In genomic region chr1:8880068-8880676, GRCh38 we compare ENCODE assay signal across 1 cellular context.
TF ChIP-seq lines count a peak whose summit lies in the region.

No MANE protein-coding gene starts in this region.

TF ChIP-seq in K562, 482 proteins besides CTCF, POLR2A, EP300 and RAD21 (continued from another document):
- TF ChIP-seq GMEB1 (CRISPR knock-in tag; IDR thresholded peaks at IDR 0.05) = no peak
- no peak for TF ChIP-seq ELK1 (CRISPR knock-in tag; IDR thresholded peaks at IDR 0.05)
- peak; percentile 21 for TF ChIP-seq HNRNPLL (IDR thresholded peaks at IDR 0.05; ENCODE audit: low read depth, low read length, poor library complexity, severe bottlenecking)
- peak; percentile 81 for TF ChIP-seq HMBOX1 (IDR thresholded peaks at IDR 0.05)
- no peak for TF ChIP-seq USF2 (CRISPR knock-in tag; IDR thresholded peaks at IDR 0.05)
- no peak for TF ChIP-seq SLC30A9 (CRISPR knock-in tag; IDR thresholded peaks at IDR 0.05)
